In genomic region chr1:244311784-244312532, GRCh38 we compare ENCODE assay signal across 19 cellular contexts.
DNase-seq lines count a peak whose midpoint lies in the region; ATAC-seq and TF ChIP-seq lines count a peak whose summit lies in the region.
"Had no signal": no experiment of that assay in that cellular context is flagged by ENCODE, and none has a peak within 500 bp of the region (broad histone marks: within the 10 kb centered on the region; RNA-seq: fewer than 3 reads in every experiment).

No MANE protein-coding gene starts in this region.

- H3K14ac ChIP-seq in mesenchymal stem cell (ENCODE audit: low read length in 2 of 2), result no peak overlapping the region

- no peak overlapping the region for H2AK5ac ChIP-seq in mesenchymal stem cell (ENCODE audit: low read length, severe bottlenecking)

- H4K8ac ChIP-seq in mesenchymal stem cell (ENCODE audit: low read length), result no peak overlapping the region

- no peak overlapping the region for H2BK12ac ChIP-seq in mesenchymal stem cell (ENCODE audit: low read length in 2 of 2)

- WGBS in GM23248 (ENCODE audit: low coverage in 1 of 2, low lambda C conversion rate in 2 of 2, missing lambda C conversion rate in 2 of 2), 2 experiments, result 37 to 39% methylated on average over 18 of the region's 18 CpGs
- WGBS in esophagus squamous epithelium, 2 donors, result 43 to 60% methylated on average over 14 to 15 of the region's 18 CpGs
- 95% methylated on average over 18 of the region's 18 CpGs for WGBS in mesenchymal stem cell

- peak overlapping the region; percentile 41 for H2AFZ ChIP-seq in GM23248
- no peak overlapping the region for H2AFZ ChIP-seq in mesenchymal stem cell (ENCODE audit: low read depth, low read length)

- H3K4ac ChIP-seq in mesenchymal stem cell (ENCODE audit: low read depth in 1 of 2, low read length in 2 of 2), result no peak overlapping the region

- no peak for TF ChIP-seq CTCF in esophagus squamous epithelium (IDR thresholded peaks at IDR 0.05)
- no peak for TF ChIP-seq CTCF in mucosa of descending colon (IDR thresholded peaks at IDR 0.05)

- ATAC-seq in mucosa of descending colon (no peak), HG02870 (IDR thresholded peaks at IDR 0.05; ENCODE audit: unreplicated experiment) (no peak)
- ATAC-seq: activated naive CD8-positive, alpha-beta T cell treated with anti-CD3 and anti-CD28 coated beads, Interleukin-2, amount 50 U/mL, for 24 hours; K562; left colon; right lobe of liver had no signal

- H3K4me2 ChIP-seq in GM23248 (ENCODE audit: unreplicated experiment) (no peak overlapping the region), mesenchymal stem cell (ENCODE audit: low read length, poor library complexity, severe bottlenecking) (no peak overlapping the region)

- no peak overlapping the region for H2BK120ac ChIP-seq in mesenchymal stem cell (ENCODE audit: low read depth, low read length)

- H3K36me3 ChIP-seq in GM23248 (ENCODE audit: low read depth) (no peaks in the 10 kb centered on the region), esophagus squamous epithelium (no peaks in the 10 kb centered on the region), mesenchymal stem cell (ENCODE audit: control insufficient read depth in 1 of 2, insufficient read depth in 2 of 2, low read depth in 1 of 2, low read length in 2 of 2) (no peaks in the 10 kb centered on the region), mucosa of descending colon (ENCODE audit: low read depth) (no peaks in the 10 kb centered on the region)
- H3K36me3 ChIP-seq: right lobe of liver had no signal

- H3K9ac ChIP-seq in GM23248 (no peak overlapping the region), mesenchymal stem cell (ENCODE audit: low read length) (peak overlapping the region; percentile 55)

- no peaks in the 10 kb centered on the region for H3F3A ChIP-seq in GM23248 (ENCODE audit: insufficient read depth)

- intact Hi-C loops in esophagus squamous epithelium (cut with DNase I), result no loop called here
- intact Hi-C loops in mucosa of descending colon (cut with DNase I, micrococcal nuclease), result no loop called here

- no peak overlapping the region for H3K23ac ChIP-seq in mesenchymal stem cell (ENCODE audit: low read length in 2 of 2)

- H3K9me2 ChIP-seq in GM23248 (ENCODE audit: insufficient read depth), result no peaks in the 10 kb centered on the region

- no peaks in the 10 kb centered on the region for H3K4me1 ChIP-seq in GM23248 (ENCODE audit: insufficient read depth)
- peaks cover 0 to 14% (median 0%) of the 10 kb centered on the region in 3 donors for H3K4me1 ChIP-seq in esophagus squamous epithelium
- H3K4me1 ChIP-seq in mesenchymal stem cell (ENCODE audit: control insufficient read depth, insufficient read depth, low read depth, low read length), result no peaks in the 10 kb centered on the region
- H3K4me1 ChIP-seq in mucosa of descending colon (ENCODE audit: low read depth), result no peaks in the 10 kb centered on the region
- H3K4me1 ChIP-seq: right lobe of liver had no signal

- no peaks in the 10 kb centered on the region for H3K79me2 ChIP-seq in GM23248 (ENCODE audit: insufficient read depth)

- H3K9me3 ChIP-seq in GM23248 (ENCODE audit: low read depth) (no peaks in the 10 kb centered on the region), esophagus squamous epithelium (no peaks in the 10 kb centered on the region), mesenchymal stem cell (ENCODE audit: control insufficient read depth, low read length) (no peaks in the 10 kb centered on the region), mucosa of descending colon (no peaks in the 10 kb centered on the region)
- H3K9me3 ChIP-seq: right lobe of liver had no signal

- no peak overlapping the region for H3K4me3 ChIP-seq in GM23248
- no peak overlapping the region for H3K4me3 ChIP-seq in esophagus squamous epithelium
- peak overlapping the region in 1 of 2 experiments; percentile 6 for H3K4me3 ChIP-seq in mesenchymal stem cell (ENCODE audit: insufficient read depth in 1 of 2, low read depth in 1 of 2, low read length in 2 of 2)
- H3K4me3 ChIP-seq in mucosa of descending colon, result no peak overlapping the region
- H3K4me3 ChIP-seq: K562, right lobe of liver had no signal

- H2BK15ac ChIP-seq in mesenchymal stem cell (ENCODE audit: low read depth, poor library complexity, severe bottlenecking), result no peak overlapping the region

- no peak for TF ChIP-seq POLR2A in esophagus squamous epithelium (IDR thresholded peaks at IDR 0.05)

- H3K79me1 ChIP-seq in mesenchymal stem cell (replicated peaks; ENCODE audit: low read length, poor library complexity, severe bottlenecking), result no peaks in the 10 kb centered on the region

- no peak overlapping the region for H4K91ac ChIP-seq in mesenchymal stem cell (ENCODE audit: low read length)

- H2BK5ac ChIP-seq in mesenchymal stem cell (ENCODE audit: low read depth, low read length, poor library complexity, severe bottlenecking), result no peak overlapping the region

- H4K20me1 ChIP-seq in GM23248 (ENCODE audit: insufficient read depth), result no peaks in the 10 kb centered on the region

- H3K27me3 ChIP-seq in GM23248 (replicated peaks; ENCODE audit: insufficient read depth) (no peaks in the 10 kb centered on the region), esophagus squamous epithelium (no peaks in the 10 kb centered on the region), mesenchymal stem cell (ENCODE audit: control insufficient read depth in 1 of 2, insufficient read depth in 1 of 2, low read length in 2 of 2) (no peaks in the 10 kb centered on the region)
- H3K27me3 ChIP-seq: right lobe of liver had no signal

- no peak overlapping the region for H3K27ac ChIP-seq in GM23248
- peak overlapping the region; percentile 19 to 68 (median 54) for H3K27ac ChIP-seq in esophagus squamous epithelium
- no peak overlapping the region for H3K27ac ChIP-seq in mesenchymal stem cell (ENCODE audit: low read length, poor library complexity, severe bottlenecking)
- H3K27ac ChIP-seq: right lobe of liver had no signal

- in situ Hi-C loops in GM23248 (cut with MboI), result no loop called here

- no peak overlapping the region for H3K18ac ChIP-seq in mesenchymal stem cell (ENCODE audit: low read depth in 1 of 2, low read length in 2 of 2)

- peak; percentile 38 for DNase-seq in GM23248
- no peak for DNase-seq in esophagus squamous epithelium (lab: John Stamatoyannopoulos, UW)
- DNase-seq in mesenchymal stem cell, result no peak
- peak; percentile 33 for DNase-seq in retina
- no peak for DNase-seq in mucosa of descending colon
- DNase-seq in activated T-cell treated with anti-CD3 and anti-CD28 coated beads, Interleukin-2, amount 50 U/mL, for 48 hours, result no peak
- DNase-seq: activated CD4-positive, alpha-beta T cell treated with anti-CD3 and anti-CD28 coated beads, Interleukin-2, amount 10 ng/mL, durations not matched to agents 24 days and 14 days; activated naive CD8-positive, alpha-beta T cell treated with anti-CD3 and anti-CD28 coated beads, Interleukin-2, amount 50 U/mL, for 24 hours; CD4-positive, alpha-beta memory T cell; DMS53; GF-D8; left colon; NCI-H187 treated with DMSO at 0.1 percent for 48 hours; NCI-H748 treated with DMSO at 0.1 percent for 48 hours; right lobe of liver; SIG-M5; T-helper 1 cell had no signal

Comparison
In these comparisons a context has a peak if more than half of its experiments do, and no peak if none do; other contexts are left out.
1. DNase-seq: peak in GM23248 (single experiment) and retina (single experiment); none in esophagus squamous epithelium (single experiment), mesenchymal stem cell (single experiment), mucosa of descending colon (0 of 3) and activated T-cell treated with anti-CD3 and anti-CD28 coated beads, Interleukin-2, amount 50 U/mL, for 48 hours (0 of 2).
2. H3K27ac ChIP-seq: peak in esophagus squamous epithelium (4 of 4); none in GM23248 (single experiment) and mesenchymal stem cell (single experiment).